Comparison of ENCODE assay signal across 11 cellular contexts in genomic region chr13:23467048-23467931, GRCh38. TPM values are rescaled to one million over a fixed set of nuclear protein-coding genes. Genes with fewer than 3 reads are reported as not detected.
DNase-seq lines count a peak whose midpoint lies in the region; ATAC-seq and TF ChIP-seq lines count a peak whose summit lies in the region.
"Had no signal": no experiment of that assay in that cellular context is flagged by ENCODE, and none has a peak within 500 bp of the region (broad histone marks: within the 10 kb centered on the region; RNA-seq: fewer than 3 reads in every experiment).

No MANE protein-coding gene starts in this region.

- H3K36me3 ChIP-seq in breast epithelium = no peaks in the 10 kb centered on the region
- no peaks in the 10 kb centered on the region for H3K36me3 ChIP-seq in adipocyte (ENCODE audit: control insufficient read depth, insufficient read depth, low read length, severe bottlenecking)
- H3K36me3 ChIP-seq in upper lobe of left lung = no peaks in the 10 kb centered on the region
- H3K36me3 ChIP-seq: ovary, transverse colon had no signal

- H3K9me3 ChIP-seq in breast epithelium (no peaks in the 10 kb centered on the region), adipocyte (ENCODE audit: control insufficient read depth, low read length) (no peaks in the 10 kb centered on the region), upper lobe of left lung (no peaks in the 10 kb centered on the region)
- H3K9me3 ChIP-seq: ovary, transverse colon had no signal

- H3K36me3 Mint-ChIP-seq in MCF 10A (ENCODE audit: insufficient read depth, unreplicated experiment) = peaks cover 6% of the 10 kb centered on the region

- DNase-seq in MCF 10A (ENCODE audit: unreplicated experiment) (no peak), breast epithelium (ENCODE audit: low spot score in 2 of 2) (no peak), adipocyte (ENCODE audit: low read depth) (peak; percentile 41), lung microvascular endothelial cell (ENCODE audit: low read depth in 2 of 2) (peak; percentile 6 to 27), upper lobe of left lung (no peak), NCI-H2171 (lab: John Stamatoyannopoulos, UW) (no peak)

- ATAC-seq in upper lobe of left lung (ENCODE audit: low FRiP score in 2 of 2) (peak in 1 of 2 donors; percentile 49), GM21447 (IDR thresholded peaks at IDR 0.05; ENCODE audit: unreplicated experiment) (no peak), GM19023 (IDR thresholded peaks at IDR 0.05; ENCODE audit: unreplicated experiment) (no peak)

- TF ChIP-seq CTCF in MCF 10A (IDR thresholded peaks at IDR 0.05; ENCODE audit: unreplicated experiment) (no peak), breast epithelium (IDR thresholded peaks at IDR 0.05) (no peak), upper lobe of left lung (IDR thresholded peaks at IDR 0.05) (no peak)

- POLR2A ChIA-PET in MCF 10A (lab: Yijun Ruan, JAX) = interaction anchor here (0.6 to 1.5 kb wide), 4 partner anchors 9 to 408 kb away, joined by 3 to 7 read pairs (median 4); no protein-coding TSS in a partner anchor

- intact Hi-C loops in MCF 10A (cut with micrococcal nuclease) (loop anchor here (5.0 to 10.0 kb wide), 4 partner anchors 110 to 662 kb away; partner anchors contain the start of gene MIPEP), breast epithelium (cut with DNase I; ENCODE audit: low total_unique reads) (loop anchor here (10.0 kb wide), 1 partner anchor 408 kb away; no protein-coding TSS in a partner anchor)

- H3K4me3 Mint-ChIP-seq in MCF 10A (ENCODE audit: unreplicated experiment) = peak overlapping the region; percentile 73

- H3K9ac ChIP-seq in adipocyte (ENCODE audit: low read length) = peak overlapping the region; percentile 84

- no peak for TF ChIP-seq EP300 in upper lobe of left lung (IDR thresholded peaks at IDR 0.05)

- TF ChIP-seq POLR2A in breast epithelium (IDR thresholded peaks at IDR 0.05) = no peak
- TF ChIP-seq POLR2A in upper lobe of left lung (IDR thresholded peaks at IDR 0.05) = no peak

- 49 to 54% methylated on average over 13 to 14 of the region's 14 CpGs for WGBS in upper lobe of left lung, 2 donors

- BruUV-seq in MCF 10A (replicated peaks; lab: Mats Ljungman, UMichigan) = no TSS peak

- no peaks in the 10 kb centered on the region for H3K9me3 Mint-ChIP-seq in MCF 10A (ENCODE audit: unreplicated experiment)

- CTCF ChIA-PET in MCF 10A (lab: Yijun Ruan, JAX) = interaction anchor here (0.6 to 3.4 kb wide), 31 partner anchors 11 to 1045 kb away, joined by 3 to 26 read pairs (median 4); partner anchors contain the start of genes PARP4 and SACS

- H3K4me1 ChIP-seq in breast epithelium = peaks cover 0 to 6% of the 10 kb centered on the region in 2 donors
- peaks cover 6% of the 10 kb centered on the region for H3K4me1 ChIP-seq in adipocyte (ENCODE audit: control insufficient read depth, insufficient read depth, low read length)
- H3K4me1 ChIP-seq in upper lobe of left lung = peaks cover 4 to 20% (median 10%) of the 10 kb centered on the region in 4 donors

- H3K4me3 ChIP-seq in breast epithelium = no peak overlapping the region
- H3K4me3 ChIP-seq in adipocyte (ENCODE audit: low read length) = no peak overlapping the region
- peak overlapping the region in 1 of 4 donors; percentile 62 for H3K4me3 ChIP-seq in upper lobe of left lung

- H3K27me3 Mint-ChIP-seq in MCF 10A (ENCODE audit: insufficient read depth, unreplicated experiment) = peaks cover 20% of the 10 kb centered on the region

- H3K27ac ChIP-seq in breast epithelium = peak overlapping the region in 1 of 2 donors; percentile 26
- H3K27ac ChIP-seq in upper lobe of left lung = peak overlapping the region; percentile 41 to 86 (median 56)
- H3K27ac ChIP-seq: PC-9 had no signal

- H3K4me1 Mint-ChIP-seq in MCF 10A (ENCODE audit: insufficient read depth, unreplicated experiment) = peaks cover 5% of the 10 kb centered on the region

- H3K27me3 ChIP-seq in breast epithelium (no peaks in the 10 kb centered on the region), adipocyte (replicated peaks; ENCODE audit: control insufficient read depth, insufficient read depth, low read length) (peaks cover 11% of the 10 kb centered on the region), upper lobe of left lung (no peaks in the 10 kb centered on the region)
- H3K27me3 ChIP-seq: ovary had no signal

- H3K27ac Mint-ChIP-seq in MCF 10A (ENCODE audit: low read depth, unreplicated experiment) = peak overlapping the region; percentile 31

RNA-seq across cellular contexts. Expression of gene SACS, which starts 33.8 kb away (rescaled TPM):
- total RNA-seq in MCF 10A (2022) (17.6 and 21.1 TPM in 2 replicates), breast epithelium (10 to 100 TPM; 26.2 to 36.3 (median 32.4) TPM), lung microvascular endothelial cell (22.7 and 26.2 TPM in 2 replicates), upper lobe of left lung (10 to 100 TPM in 3 of 6 donors, 1 to 10 TPM in 3; 2.4 to 25.1 (median 9.7) TPM)

Comparison
In these comparisons a context has a peak if more than half of its experiments do, and no peak if none do; other contexts are left out.
1. DNase-seq: peak in adipocyte (single experiment) and lung microvascular endothelial cell (2 of 2); none in MCF 10A (single experiment), breast epithelium (0 of 2), upper lobe of left lung (0 of 2) and NCI-H2171 (single experiment).